In the genomic region with DNA sequence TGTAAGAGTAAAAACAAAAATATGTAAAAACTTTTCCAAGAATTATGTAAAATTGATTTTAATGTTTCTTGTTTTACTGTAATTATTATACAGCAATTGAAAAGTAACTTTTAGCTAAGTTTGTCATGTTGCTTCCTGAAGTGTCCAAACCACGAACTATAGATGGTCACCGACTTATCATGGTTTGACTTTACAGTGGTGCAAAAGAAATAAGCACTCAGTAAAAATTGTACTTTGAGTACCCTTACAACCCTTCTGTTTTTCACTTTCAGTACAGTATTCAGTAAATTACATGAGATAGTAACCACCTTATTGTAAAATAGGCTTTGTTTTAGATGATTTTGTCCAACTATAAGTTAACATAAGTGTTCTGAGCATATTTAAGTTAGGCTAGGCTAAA, we compare ENCODE assay signal across 20 cellular contexts.
A peak's percentile ranks its signal among the peaks of the same experiment; 100 is the strongest.
DNase-seq lines count a peak whose midpoint lies in the region; FAIRE-seq and TF ChIP-seq lines count a peak whose summit lies in the region.
"Had no signal": no experiment of that assay in that cellular context is flagged by ENCODE, and none has a peak within 500 bp of the region (broad histone marks: within the 10 kb centered on the region; RNA-seq: fewer than 3 reads in every experiment).

No MANE protein-coding gene starts in this region.

- DNase-seq in OCI-M1 (lab: John Stamatoyannopoulos, UW), result peak; percentile 4
- no peak for DNase-seq in astrocyte (ENCODE audit: low read depth)
- DNase-seq in frontal cortex (ENCODE audit: low spot score in 2 of 2), result no peak
- DNase-seq in dorsolateral prefrontal cortex, result no peak
- no peak for DNase-seq in DMS 273 (lab: John Stamatoyannopoulos, UW; ENCODE audit: unreplicated experiment)
- no peak for DNase-seq in H54 (ENCODE audit: insufficient read length, low spot score)
- DNase-seq in COR-L47 (lab: John Stamatoyannopoulos, UW), result no peak
- DNase-seq: 8988T; CD8-positive, alpha-beta T cell; DMS153; DMS79; GF-D8; GM23248; H9 had no signal

- no peaks in the 10 kb centered on the region for H4K20me1 ChIP-seq in astrocyte (ENCODE audit: insufficient read depth, low read length)
- H4K20me1 ChIP-seq: BLaER1 had no signal

- H3K36me3 Mint-ChIP-seq in astrocyte (ENCODE audit: low read depth, unreplicated experiment), result peaks cover 10% of the 10 kb centered on the region
- H3K36me3 Mint-ChIP-seq: CD14-positive monocyte; CD8-positive, alpha-beta T cell had no signal

- peaks cover 3% of the 10 kb centered on the region for H3K36me3 ChIP-seq in astrocyte (ENCODE audit: insufficient read depth, low read length)
- H3K36me3 ChIP-seq: BLaER1 had no signal

- intact Hi-C loops in dorsolateral prefrontal cortex (cut with DNase I), result no loop called here

- no peak for TF ChIP-seq POLR2A in H54 (IDR thresholded peaks at IDR 0.05; ENCODE audit: low read depth, low read length)

- no peak overlapping the region for H3K4me2 ChIP-seq in astrocyte (ENCODE audit: low read length)
- H3K4me2 ChIP-seq: BLaER1, KMS-11 had no signal

- no peaks in the 10 kb centered on the region for H3K9me3 ChIP-seq in astrocyte (ENCODE audit: insufficient read depth, low read depth, low read length)
- H3K9me3 ChIP-seq: BLaER1 had no signal

- no peak overlapping the region for H3K4me3 ChIP-seq in astrocyte (ENCODE audit: insufficient read depth, low read depth, low read length)
- H3K4me3 ChIP-seq in dorsolateral prefrontal cortex, result no peak overlapping the region
- H3K4me3 ChIP-seq: BLaER1, GM23248 had no signal

- H3K9me3 Mint-ChIP-seq in astrocyte (ENCODE audit: unreplicated experiment), result no peaks in the 10 kb centered on the region
- H3K9me3 Mint-ChIP-seq: CD14-positive monocyte; CD8-positive, alpha-beta T cell; H9 had no signal

- H3K27me3 ChIP-seq in astrocyte (ENCODE audit: insufficient read depth, low read length) (no peaks in the 10 kb centered on the region), dorsolateral prefrontal cortex (no peaks in the 10 kb centered on the region)
- H3K27me3 ChIP-seq: BLaER1 had no signal

- H3K27ac Mint-ChIP-seq in astrocyte (ENCODE audit: unreplicated experiment), result no peak overlapping the region
- H3K27ac Mint-ChIP-seq: CD14-positive monocyte; CD8-positive, alpha-beta T cell; H9 had no signal

- no peaks in the 10 kb centered on the region for H3K4me1 ChIP-seq in astrocyte (ENCODE audit: insufficient read depth, low read length)
- H3K4me1 ChIP-seq: BLaER1 had no signal

- peak; percentile 11 for FAIRE-seq in G401.6 (lab: Jason Lieb, UNC)
- peak; percentile 32 for FAIRE-seq in astrocyte (lab: Jason Lieb, UNC)
- peak; percentile 31 for FAIRE-seq in frontal cortex (lab: Jason Lieb, UNC)
- no peak for FAIRE-seq in H54 (lab: Jason Lieb, UNC)
- FAIRE-seq: GM12892, GM18507 had no signal

- no peaks in the 10 kb centered on the region for H3K4me1 Mint-ChIP-seq in astrocyte (ENCODE audit: low read depth, unreplicated experiment)
- H3K4me1 Mint-ChIP-seq: CD14-positive monocyte had no signal

- TF ChIP-seq CTCF in astrocyte (IDR thresholded peaks at IDR 0.05; ENCODE audit: insufficient read depth, low read depth, low read length), result no peak
- no peak for TF ChIP-seq CTCF in dorsolateral prefrontal cortex (IDR thresholded peaks at IDR 0.05 in 54 of 56, conservative IDR thresholded peaks at IDR 0.05 in 2 of 56; ENCODE audit: low read depth in 1 of 56, partially characterized antibody in 56 of 56)

- H3K27me3 Mint-ChIP-seq in astrocyte (ENCODE audit: low read depth, unreplicated experiment), result no peaks in the 10 kb centered on the region

- no peaks in the 10 kb centered on the region for H3K79me2 ChIP-seq in astrocyte (ENCODE audit: insufficient read depth, low read length)

- no peak overlapping the region for H2AFZ ChIP-seq in astrocyte (ENCODE audit: low read depth, low read length)
- H2AFZ ChIP-seq: GM23248 had no signal

- H3K27ac ChIP-seq in astrocyte (ENCODE audit: low read depth, low read length) (no peak overlapping the region), dorsolateral prefrontal cortex (no peak overlapping the region)
- H3K27ac ChIP-seq: BLaER1, GM23248, KMS-11 had no signal

- no peak overlapping the region for H3K4me3 Mint-ChIP-seq in astrocyte (ENCODE audit: unreplicated experiment)
- H3K4me3 Mint-ChIP-seq: CD14-positive monocyte; CD8-positive, alpha-beta T cell; H9 had no signal

- no peak overlapping the region for H3K9ac ChIP-seq in astrocyte (ENCODE audit: low read length)
- H3K9ac ChIP-seq: BLaER1, GM23248, KMS-11 had no signal
